Comparison of ENCODE assay signal across 14 cellular contexts in the genomic region with DNA sequence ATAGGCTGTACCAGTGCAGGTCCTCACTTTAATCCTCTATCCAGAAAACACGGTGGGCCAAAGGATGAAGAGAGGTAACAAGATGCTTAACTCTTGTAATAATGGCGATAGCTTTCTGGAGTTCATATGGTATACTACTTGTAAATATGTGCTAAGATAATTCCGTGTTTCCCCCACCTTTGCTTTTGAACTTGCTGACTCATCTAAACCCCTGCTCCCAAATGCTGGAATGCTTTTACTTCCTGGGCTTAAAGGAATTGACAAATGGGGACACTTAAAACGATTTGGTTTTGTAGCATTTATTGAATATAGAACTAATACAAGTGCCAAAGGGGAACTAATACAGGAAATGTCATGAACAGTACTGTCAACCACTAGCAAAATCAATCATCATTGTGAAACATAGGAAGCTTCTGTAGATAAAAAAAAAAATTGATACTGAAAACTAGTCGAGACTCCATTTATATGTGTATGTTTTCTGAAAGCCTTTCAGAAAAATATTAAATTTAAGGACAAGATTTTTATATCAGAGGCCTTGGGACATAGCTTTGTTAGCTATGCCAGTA. TPM values are rescaled to one million over a fixed set of nuclear protein-coding genes. Genes with fewer than 3 reads are reported as not detected.
A peak's percentile ranks its signal among the peaks of the same experiment; 100 is the strongest.
DNase-seq lines count a peak whose midpoint lies in the region; ATAC-seq and TF ChIP-seq lines count a peak whose summit lies in the region.
"Had no signal": no experiment of that assay in that cellular context is flagged by ENCODE, and none has a peak within 500 bp of the region (broad histone marks: within the 10 kb centered on the region; RNA-seq: fewer than 3 reads in every experiment).

No MANE protein-coding gene starts in this region.

- TF ChIP-seq CTCF in natural killer cell (IDR thresholded peaks at IDR 0.05), result no peak

- no peak for DNase-seq in activated CD4-positive, alpha-beta T cell treated with anti-CD3 and anti-CD28 coated beads, Interleukin-2, amount 10 ng/mL, durations not matched to agents 24 days and 14 days
- DNase-seq in activated CD4-positive, alpha-beta T cell treated with anti-CD3 and anti-CD28 coated beads, Interleukin-2, amount 50 U/mL, for 4 hours, result no peak
- no peak for DNase-seq in activated CD4-positive, alpha-beta memory T cell treated with anti-CD3 and anti-CD28 coated beads, Interleukin-2, amount 10 ng/mL, durations not matched to agents 7 days and 5 days
- DNase-seq in natural killer cell (no peak), GM19238 (ENCODE audit: insufficient read length, low spot score) (no peak), hippocampal formation (lab: John Stamatoyannopoulos, UW) (no peak)
- DNase-seq: activated CD4-positive, CD25-positive, alpha-beta regulatory T cell treated with anti-CD3 and anti-CD28 coated beads, Interleukin-2, amount 50 U/mL, for 72 hours; activated effector memory CD4-positive, alpha-beta T cell treated with anti-CD3 and anti-CD28 coated beads, Interleukin-2, amount 50 U/mL, for 16 hours; gastrocnemius medialis; GF-D8; SW 1271 had no signal

- no peak for ATAC-seq in natural killer cell
- ATAC-seq in GM21619 (IDR thresholded peaks at IDR 0.05; ENCODE audit: unreplicated experiment), result no peak
- ATAC-seq: gastrocnemius medialis had no signal

- H3K9me3 Mint-ChIP-seq in activated CD4-positive, alpha-beta T cell treated with anti-CD3 and anti-CD28 coated beads, Interleukin-2, amount 10 ng/mL, durations not matched to agents 24 days and 14 days, result no peaks in the 10 kb centered on the region
- no peaks in the 10 kb centered on the region for H3K9me3 Mint-ChIP-seq in IgD-negative memory B cell
- H3K9me3 Mint-ChIP-seq in activated CD4-positive, alpha-beta memory T cell treated with anti-CD3 and anti-CD28 coated beads, Interleukin-2, amount 10 ng/mL, durations not matched to agents 7 days and 5 days, result no peaks in the 10 kb centered on the region
- H3K9me3 Mint-ChIP-seq in natural killer cell, result no peaks in the 10 kb centered on the region
- H3K9me3 Mint-ChIP-seq: memory B cell had no signal

- intact Hi-C loops in activated CD4-positive, alpha-beta T cell treated with anti-CD3 and anti-CD28 coated beads, Interleukin-2, amount 10 ng/mL, durations not matched to agents 24 days and 14 days (cut with micrococcal nuclease), result loop anchor here (5.0 to 10.0 kb wide), 2 partner anchors 41 to 608 kb away; a partner anchor contains a TSS
- intact Hi-C loops in natural killer cell (cut with micrococcal nuclease), result no loop called here

- peaks cover 65% of the 10 kb centered on the region for H3K4me1 Mint-ChIP-seq in activated CD4-positive, alpha-beta T cell treated with anti-CD3 and anti-CD28 coated beads, Interleukin-2, amount 10 ng/mL, durations not matched to agents 24 days and 14 days
- H3K4me1 Mint-ChIP-seq in IgD-negative memory B cell (peaks cover 26 to 32% (median 27%) of the 10 kb centered on the region in 3 donors), natural killer cell (peaks cover 24 to 28% of the 10 kb centered on the region in 2 donors)
- peaks cover 75% of the 10 kb centered on the region for H3K4me1 Mint-ChIP-seq in activated CD4-positive, alpha-beta memory T cell treated with anti-CD3 and anti-CD28 coated beads, Interleukin-2, amount 10 ng/mL, durations not matched to agents 7 days and 5 days

- peaks cover 76% of the 10 kb centered on the region for H3K36me3 Mint-ChIP-seq in activated CD4-positive, alpha-beta T cell treated with anti-CD3 and anti-CD28 coated beads, Interleukin-2, amount 10 ng/mL, durations not matched to agents 24 days and 14 days (ENCODE audit: low read depth)
- H3K36me3 Mint-ChIP-seq in IgD-negative memory B cell (peaks cover 11% of the 10 kb centered on the region), natural killer cell (peaks cover 12% of the 10 kb centered on the region)
- peaks cover 70% of the 10 kb centered on the region for H3K36me3 Mint-ChIP-seq in activated CD4-positive, alpha-beta memory T cell treated with anti-CD3 and anti-CD28 coated beads, Interleukin-2, amount 10 ng/mL, durations not matched to agents 7 days and 5 days (ENCODE audit: low read depth)

- H3K27ac Mint-ChIP-seq in activated CD4-positive, alpha-beta T cell treated with anti-CD3 and anti-CD28 coated beads, Interleukin-2, amount 10 ng/mL, durations not matched to agents 24 days and 14 days, result no peak overlapping the region
- peak overlapping the region in 2 of 3 donors; percentile 73 to 77 for H3K27ac Mint-ChIP-seq in IgD-negative memory B cell
- peak overlapping the region; percentile 49 for H3K27ac Mint-ChIP-seq in activated CD4-positive, alpha-beta memory T cell treated with anti-CD3 and anti-CD28 coated beads, Interleukin-2, amount 10 ng/mL, durations not matched to agents 7 days and 5 days
- H3K27ac Mint-ChIP-seq in natural killer cell, result peak overlapping the region; percentile 18 to 45
- H3K27ac Mint-ChIP-seq: memory B cell had no signal

- H3K4me3 Mint-ChIP-seq in activated CD4-positive, alpha-beta T cell treated with anti-CD3 and anti-CD28 coated beads, Interleukin-2, amount 10 ng/mL, durations not matched to agents 24 days and 14 days, result peak overlapping the region; percentile 5
- H3K4me3 Mint-ChIP-seq in IgD-negative memory B cell (peak overlapping the region in 1 of 4 donors; percentile 63), natural killer cell (no peak overlapping the region)
- H3K4me3 Mint-ChIP-seq in activated CD4-positive, alpha-beta memory T cell treated with anti-CD3 and anti-CD28 coated beads, Interleukin-2, amount 10 ng/mL, durations not matched to agents 7 days and 5 days, result no peak overlapping the region
- H3K4me3 Mint-ChIP-seq: memory B cell had no signal

- CTCF ChIA-PET in activated CD4-positive, alpha-beta memory T cell treated with anti-CD3 and anti-CD28 coated beads, Interleukin-2, amount 10 ng/mL, durations not matched to agents 7 days and 5 days (lab: Charles Lee), result no interaction called here

- POLR2A ChIA-PET in activated CD4-positive, alpha-beta memory T cell treated with anti-CD3 and anti-CD28 coated beads, Interleukin-2, amount 10 ng/mL, durations not matched to agents 7 days and 5 days (lab: Charles Lee), result interaction anchor here (0.6 to 1.7 kb wide), 4 partner anchors 12 to 721 kb away, joined by 3 to 5 read pairs (median 4); no protein-coding TSS in a partner anchor

- H3K27me3 Mint-ChIP-seq in activated CD4-positive, alpha-beta T cell treated with anti-CD3 and anti-CD28 coated beads, Interleukin-2, amount 10 ng/mL, durations not matched to agents 24 days and 14 days, result no peaks in the 10 kb centered on the region
- H3K27me3 Mint-ChIP-seq in IgD-negative memory B cell (no peaks in the 10 kb centered on the region), natural killer cell (ENCODE audit: low read depth in 2 of 2) (no peaks in the 10 kb centered on the region)
- H3K27me3 Mint-ChIP-seq in activated CD4-positive, alpha-beta memory T cell treated with anti-CD3 and anti-CD28 coated beads, Interleukin-2, amount 10 ng/mL, durations not matched to agents 7 days and 5 days, result no peaks in the 10 kb centered on the region
- H3K27me3 Mint-ChIP-seq: memory B cell had no signal

RNA-seq across cellular contexts. Expression of a gene that starts 7.0 kb away (rescaled TPM):
- total RNA-seq in activated CD4-positive, alpha-beta T cell treated with anti-CD3 and anti-CD28 coated beads, Interleukin-2, amount 10 ng/mL, durations not matched to agents 24 days and 14 days, result 336 and 342 TPM in 2 replicates
- 438 TPM for polyA plus RNA-seq in IgD-negative memory B cell
- total RNA-seq in activated CD4-positive, alpha-beta memory T cell treated with anti-CD3 and anti-CD28 coated beads, Interleukin-2, amount 10 ng/mL, durations not matched to agents 7 days and 5 days, result 100 to 1,000 TPM; 197 to 206 TPM
- 10 to 100 TPM; 57.9 to 75.7 (median 64.8) TPM for total RNA-seq in natural killer cell
